ENCODE assay signal across 8 cellular contexts in the genomic region with DNA sequence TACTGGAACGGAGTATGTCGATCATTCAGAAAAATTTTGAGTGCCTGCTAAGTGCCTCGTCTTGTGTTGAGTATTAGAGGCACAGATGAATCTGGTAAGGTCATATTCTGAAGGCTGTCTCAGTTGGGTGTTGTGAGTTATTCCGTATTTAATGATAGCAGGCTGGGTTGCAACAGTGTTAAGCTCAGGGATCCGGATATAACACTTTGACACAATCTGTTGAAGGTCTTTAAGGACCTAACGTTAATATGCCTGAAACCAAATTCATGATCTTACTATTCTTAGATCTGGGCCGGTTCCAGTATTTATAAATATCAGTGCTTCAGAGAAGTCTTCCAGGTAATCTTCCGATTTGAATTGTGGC.
DNase-seq lines count a peak whose midpoint lies in the region; TF ChIP-seq lines count a peak whose summit lies in the region.

No MANE protein-coding gene starts in this region.

- H3K4me3 ChIP-seq in effector memory CD4-positive, alpha-beta T cell (ENCODE audit: insufficient read depth, low read depth, low read length, poor library complexity, severe bottlenecking) = peak overlapping the region; percentile 92

- peaks cover 47% of the 10 kb centered on the region for H3K36me3 Mint-ChIP-seq in nephron progenitor cell (ENCODE audit: low read depth)

- H3K4me1 ChIP-seq in effector memory CD4-positive, alpha-beta T cell (ENCODE audit: control insufficient read depth, insufficient read depth, low read length, poor library complexity, severe bottlenecking) = peaks cover 14% of the 10 kb centered on the region

- TF ChIP-seq CTCF in C4-2B (conservative IDR thresholded peaks at IDR 0.05) (peak; percentile 57), nephron progenitor cell (IDR thresholded peaks at IDR 0.05) (no peak)

- H3K9me3 ChIP-seq in effector memory CD4-positive, alpha-beta T cell (ENCODE audit: control insufficient read depth, low read length) = no peaks in the 10 kb centered on the region

- peaks cover 41% of the 10 kb centered on the region for H3K4me1 Mint-ChIP-seq in nephron progenitor cell

- peak overlapping the region; percentile 99 for H3K4me3 Mint-ChIP-seq in nephron progenitor cell

- peak; percentile 42 for DNase-seq in MV-4-11 (lab: John Stamatoyannopoulos, UW)
- no peak for DNase-seq in effector memory CD4-positive, alpha-beta T cell
- no peak for DNase-seq in nephron progenitor cell
- DNase-seq in NCI-H2107 treated with DMSO at 0.1 percent for 48 hours (lab: John Stamatoyannopoulos, UW; ENCODE audit: unreplicated experiment) = no peak
- no peak for DNase-seq in NCI-H1417 (lab: John Stamatoyannopoulos, UW)
- no peak for DNase-seq in NCI-H748 treated with DMSO at 0.1 percent for 48 hours (lab: John Stamatoyannopoulos, UW)
- no peak for DNase-seq in NCI-H526 treated with DMSO at 0.1 percent for 48 hours (lab: John Stamatoyannopoulos, UW)

- H3K27me3 Mint-ChIP-seq in nephron progenitor cell (ENCODE audit: low read depth, poor library complexity) = no peaks in the 10 kb centered on the region

- H3K36me3 ChIP-seq in effector memory CD4-positive, alpha-beta T cell (ENCODE audit: control insufficient read depth, insufficient read depth, low read length) = peaks cover 31% of the 10 kb centered on the region

- peak overlapping the region; percentile 99 for H3K27ac Mint-ChIP-seq in nephron progenitor cell

- no peaks in the 10 kb centered on the region for H3K9me3 Mint-ChIP-seq in nephron progenitor cell

- H3K27me3 ChIP-seq in effector memory CD4-positive, alpha-beta T cell (replicated peaks; ENCODE audit: control insufficient read depth, insufficient read depth, low read length, poor library complexity, severe bottlenecking) = no peaks in the 10 kb centered on the region

- H3K27ac ChIP-seq in C4-2B = peak overlapping the region; percentile 95
- peak overlapping the region; percentile 98 for H3K27ac ChIP-seq in effector memory CD4-positive, alpha-beta T cell (ENCODE audit: insufficient read depth, low read length, poor library complexity, severe bottlenecking)
